In genomic region chr11:11973361-11973800, GRCh38 we compare ENCODE assay signal across 12 cellular contexts. TPM values are rescaled to one million over a fixed set of nuclear protein-coding genes. Genes with fewer than 3 reads are reported as not detected.
DNase-seq lines count a peak whose midpoint lies in the region; ATAC-seq lines count a peak whose summit lies in the region.
"Had no signal": no experiment of that assay in that cellular context is flagged by ENCODE, and none has a peak within 500 bp of the region (broad histone marks: within the 10 kb centered on the region; RNA-seq: fewer than 3 reads in every experiment).

No MANE protein-coding gene starts in this region.

- H3K36me3 Mint-ChIP-seq in activated CD8-positive, alpha-beta memory T cell treated with anti-CD3 and anti-CD28 coated beads, Interleukin-2, amount 10 ng/mL, durations not matched to agents 7 days and 5 days = no peaks in the 10 kb centered on the region

- ATAC-seq in activated CD8-positive, alpha-beta memory T cell treated with anti-CD3 and anti-CD28 coated beads, Interleukin-2, amount 10 ng/mL, durations not matched to agents 7 days and 5 days = no peak
- ATAC-seq in Right ventricle myocardium superior (ENCODE audit: poor library complexity) (peak; percentile 84), aorta (ENCODE audit: low FRiP score) (peak; percentile 72)
- ATAC-seq: A549 had no signal

- no peaks in the 10 kb centered on the region for H3K9me3 Mint-ChIP-seq in activated CD8-positive, alpha-beta memory T cell treated with anti-CD3 and anti-CD28 coated beads, Interleukin-2, amount 10 ng/mL, durations not matched to agents 7 days and 5 days (ENCODE audit: low read depth)

- peak; percentile 21 for DNase-seq in activated CD8-positive, alpha-beta memory T cell treated with anti-CD3 and anti-CD28 coated beads, Interleukin-2, amount 10 ng/mL, durations not matched to agents 7 days and 5 days
- no peak for DNase-seq in activated CD8-positive, alpha-beta memory T cell treated with anti-CD3 and anti-CD28 coated beads, Interleukin-2, amount 50 U/mL, for 48 hours
- DNase-seq in Right ventricle myocardium superior = peak; percentile 84
- peak in 48 of 56 donors; percentile 26 to 82 (median 66) for DNase-seq in nucleus accumbens (lab: John Stamatoyannopoulos, UW)
- DNase-seq in aorta = peak; percentile 87 to 91
- DNase-seq in NCI-H748 treated with DMSO at 0.1 percent for 48 hours (lab: John Stamatoyannopoulos, UW) = no peak
- DNase-seq in stimulated activated CD4-positive, alpha-beta T cell treated with anti-CD3 and anti-CD28 coated beads, Interleukin-2, amount 100 ng/mL, for 48 hours = no peak
- DNase-seq in MV-4-11 (lab: John Stamatoyannopoulos, UW) = no peak
- DNase-seq: activated effector memory CD4-positive, alpha-beta T cell treated with anti-CD3 and anti-CD28 coated beads, Interleukin-2, amount 50 U/mL, for 16 hours; NCI-H146 had no signal

- no peak overlapping the region for H3K27ac Mint-ChIP-seq in activated CD8-positive, alpha-beta memory T cell treated with anti-CD3 and anti-CD28 coated beads, Interleukin-2, amount 10 ng/mL, durations not matched to agents 7 days and 5 days

- no peak overlapping the region for H3K4me3 ChIP-seq in aorta (ENCODE audit: low read length in 2 of 2)
- H3K4me3 ChIP-seq: A549 had no signal

- no peaks in the 10 kb centered on the region for H3K9me3 ChIP-seq in aorta (ENCODE audit: control insufficient read depth, low read length)
- H3K9me3 ChIP-seq: A549 had no signal

- no peaks in the 10 kb centered on the region for H3K36me3 ChIP-seq in aorta (ENCODE audit: control insufficient read depth in 1 of 2, insufficient read depth in 2 of 2, low read length in 1 of 2)

- peaks cover 9% of the 10 kb centered on the region for H3K4me1 Mint-ChIP-seq in activated CD8-positive, alpha-beta memory T cell treated with anti-CD3 and anti-CD28 coated beads, Interleukin-2, amount 10 ng/mL, durations not matched to agents 7 days and 5 days

- intact Hi-C loops in Right ventricle myocardium superior (cut with DNase I) (no loop called here), aorta (cut with DNase I) (loop anchor here (5.0 kb wide), 3 partner anchors 34 to 309 kb away; partner anchors contain the start of gene DKK3 (in 1 of the 2))

- 0 to 9% methylated on average over 8 of the region's 8 CpGs for WGBS in aorta, 2 donors

- H3K27ac ChIP-seq in aorta (ENCODE audit: low read depth in 1 of 2, low read length in 2 of 2) = peak overlapping the region; percentile 96 to 98

- peaks cover 4% of the 10 kb centered on the region for H3K27me3 Mint-ChIP-seq in activated CD8-positive, alpha-beta memory T cell treated with anti-CD3 and anti-CD28 coated beads, Interleukin-2, amount 10 ng/mL, durations not matched to agents 7 days and 5 days

- no peaks in the 10 kb centered on the region for H3K27me3 ChIP-seq in aorta (ENCODE audit: control insufficient read depth in 1 of 2, insufficient read depth in 2 of 2, low read length in 1 of 2)

- CTCF ChIA-PET in activated CD8-positive, alpha-beta memory T cell treated with anti-CD3 and anti-CD28 coated beads, Interleukin-2, amount 10 ng/mL, durations not matched to agents 7 days and 5 days (lab: Charles Lee) = interaction anchor here (2.3 kb wide), 1 partner anchor 42 kb away, joined by 5 read pairs; no protein-coding TSS in a partner anchor

- no peak overlapping the region for H3K4me3 Mint-ChIP-seq in activated CD8-positive, alpha-beta memory T cell treated with anti-CD3 and anti-CD28 coated beads, Interleukin-2, amount 10 ng/mL, durations not matched to agents 7 days and 5 days

- peaks cover 0 to 13% of the 10 kb centered on the region in 2 donors for H3K4me1 ChIP-seq in aorta (ENCODE audit: control insufficient read depth in 1 of 2, insufficient read depth in 2 of 2, low read length in 2 of 2)

RNA-seq across cellular contexts. Expression of gene DKK3, which starts 35.0 kb away (rescaled TPM):
- not detected for total RNA-seq in activated CD8-positive, alpha-beta memory T cell treated with anti-CD3 and anti-CD28 coated beads, Interleukin-2, amount 10 ng/mL, durations not matched to agents 7 days and 5 days
- total RNA-seq in Right ventricle myocardium superior = 520 TPM
- total RNA-seq in aorta = 100 to 1,000 TPM; 250 to 313 TPM
- 100 to 1,000 TPM; 471 to 938 TPM for polyA plus RNA-seq in aorta
- total RNA-seq: T-helper 1 cell treated with Interleukin-12 subunit alpha and Interleukin-12 subunit beta and Interleukin-4 antibody, amounts not matched to agents 30 ng/mL and 1 ng/mL, for 36 hours had no signal

Comparison
In these comparisons a context has a peak if more than half of its experiments do, and no peak if none do; other contexts are left out.
1. DNase-seq: peak in activated CD8-positive, alpha-beta memory T cell treated with anti-CD3 and anti-CD28 coated beads, Interleukin-2, amount 10 ng/mL, durations not matched to agents 7 days and 5 days (single experiment), Right ventricle myocardium superior (single experiment), nucleus accumbens (48 of 56) and aorta (2 of 2); none in activated CD8-positive, alpha-beta memory T cell treated with anti-CD3 and anti-CD28 coated beads, Interleukin-2, amount 50 U/mL, for 48 hours (single experiment), NCI-H748 treated with DMSO at 0.1 percent for 48 hours (single experiment), stimulated activated CD4-positive, alpha-beta T cell treated with anti-CD3 and anti-CD28 coated beads, Interleukin-2, amount 100 ng/mL, for 48 hours (0 of 2) and MV-4-11 (single experiment).
2. RNA of gene DKK3, which starts 35.0 kb away (total RNA-seq): 520 TPM in Right ventricle myocardium superior (single experiment) and 250 to 313 TPM in aorta; not detected in activated CD8-positive, alpha-beta memory T cell treated with anti-CD3 and anti-CD28 coated beads, Interleukin-2, amount 10 ng/mL, durations not matched to agents 7 days and 5 days; every median in the first group is over 100 times any median in the second.